22 cellular contexts compared by ENCODE assay signal in genomic region chr1:79657916-79658662, GRCh38.
A peak's percentile ranks its signal among the peaks of the same experiment; 100 is the strongest.
DNase-seq lines count a peak whose midpoint lies in the region; ATAC-seq and TF ChIP-seq lines count a peak whose summit lies in the region.
"Had no signal": no experiment of that assay in that cellular context is flagged by ENCODE, and none has a peak within 500 bp of the region (broad histone marks: within the 10 kb centered on the region; RNA-seq: fewer than 3 reads in every experiment).

No MANE protein-coding gene starts in this region.

- H3K4me1 Mint-ChIP-seq in nephron: peaks cover 14% of the 10 kb centered on the region
- no peaks in the 10 kb centered on the region for H3K4me1 Mint-ChIP-seq in activated CD4-positive, alpha-beta T cell treated with anti-CD3 and anti-CD28 coated beads, Interleukin-2, amount 10 ng/mL, durations not matched to agents 7 days and 5 days
- H3K4me1 Mint-ChIP-seq in stimulated activated memory B cell treated with anti-CD40 and anti-IgM and Interleukin-4, amounts not matched to agents 10 μg/mL and 1 μg/mL and 100 μg/mL, for 72 hours: peaks cover 9% of the 10 kb centered on the region
- H3K4me1 Mint-ChIP-seq: immature natural killer cell had no signal

- peak; percentile 10 for DNase-seq in HEK293T (ENCODE audit: extremely low spot score)
- DNase-seq in NCI-H69 (lab: John Stamatoyannopoulos, UW): peak; percentile 5
- peak; percentile 87 for DNase-seq in fibroblast of peridontal ligament (ENCODE audit: extremely low read depth)
- no peak for DNase-seq in activated CD4-positive, alpha-beta T cell treated with anti-CD3 and anti-CD28 coated beads, Interleukin-2, amount 10 ng/mL, durations not matched to agents 7 days and 5 days
- DNase-seq in putamen (ENCODE audit: low spot score): no peak
- DNase-seq: activated CD4-positive, alpha-beta memory T cell treated with anti-CD3 and anti-CD28 coated beads for 36 hours; activated T-cell treated with anti-CD3 and anti-CD28 coated beads for 4 hours; amniotic stem cell; CD8-positive, alpha-beta T cell; dorsolateral prefrontal cortex; GDM1; H7; immature natural killer cell; NCI-H1092; NCI-H2081 treated with DMSO at 0.1 percent for 48 hours; Peyer's patch; psoas muscle; small intestine had no signal

- H3K27ac Mint-ChIP-seq in nephron: peak overlapping the region; percentile 55 to 69 (median 62)
- H3K27ac Mint-ChIP-seq in activated CD4-positive, alpha-beta T cell treated with anti-CD3 and anti-CD28 coated beads, Interleukin-2, amount 10 ng/mL, durations not matched to agents 7 days and 5 days: no peak overlapping the region
- no peak overlapping the region for H3K27ac Mint-ChIP-seq in stimulated activated memory B cell treated with anti-CD40 and anti-IgM and Interleukin-4, amounts not matched to agents 10 μg/mL and 1 μg/mL and 100 μg/mL, for 72 hours
- H3K27ac Mint-ChIP-seq: activated CD4-positive, alpha-beta memory T cell treated with anti-CD3 and anti-CD28 coated beads for 36 hours; CD8-positive, alpha-beta T cell; immature natural killer cell; stimulated activated naive CD8-positive, alpha-beta T cell treated with anti-CD3 and anti-CD28 coated beads, Interleukin-15, Interleukin-2, amounts not matched to agents 100 ng/mL and 50 ng/mL, for 24 hours; T-helper 2 cell treated with Interferon-gamma antibody and Interleukin-4, amounts not matched to agents 5 μg/mL and 100 μg/mL, for 36 hours had no signal

- TF ChIP-seq CTCF in nephron (IDR thresholded peaks at IDR 0.05; ENCODE audit: unreplicated experiment in 3 of 3): no peak

- no peaks in the 10 kb centered on the region for H3K9me3 Mint-ChIP-seq in nephron
- H3K9me3 Mint-ChIP-seq in activated CD4-positive, alpha-beta T cell treated with anti-CD3 and anti-CD28 coated beads, Interleukin-2, amount 10 ng/mL, durations not matched to agents 7 days and 5 days: no peaks in the 10 kb centered on the region
- H3K9me3 Mint-ChIP-seq in stimulated activated memory B cell treated with anti-CD40 and anti-IgM and Interleukin-4, amounts not matched to agents 10 μg/mL and 1 μg/mL and 100 μg/mL, for 72 hours: no peaks in the 10 kb centered on the region
- H3K9me3 Mint-ChIP-seq: activated CD4-positive, alpha-beta memory T cell treated with anti-CD3 and anti-CD28 coated beads for 36 hours; stimulated activated naive CD8-positive, alpha-beta T cell treated with anti-CD3 and anti-CD28 coated beads, Interleukin-15, Interleukin-2, amounts not matched to agents 100 ng/mL and 50 ng/mL, for 24 hours had no signal

- CTCF ChIA-PET in HEK293T (lab: Yijun Ruan, JAX): no interaction called here
- CTCF ChIA-PET in activated CD4-positive, alpha-beta T cell treated with anti-CD3 and anti-CD28 coated beads, Interleukin-2, amount 10 ng/mL, durations not matched to agents 7 days and 5 days (lab: Charles Lee): no interaction called here

- ATAC-seq in stimulated activated memory B cell treated with anti-CD40 and anti-IgM and Interleukin-4, amounts not matched to agents 10 μg/mL and 1 μg/mL and 100 μg/mL, for 72 hours: no peak
- ATAC-seq: CD8-positive, alpha-beta T cell; psoas muscle had no signal

- POLR2A ChIA-PET in HEK293T (lab: Yijun Ruan, JAX): no interaction called here
- POLR2A ChIA-PET in activated CD4-positive, alpha-beta T cell treated with anti-CD3 and anti-CD28 coated beads, Interleukin-2, amount 10 ng/mL, durations not matched to agents 7 days and 5 days (lab: Charles Lee): no interaction called here

- H3K36me3 Mint-ChIP-seq in nephron (ENCODE audit: low read depth): no peaks in the 10 kb centered on the region
- H3K36me3 Mint-ChIP-seq in activated CD4-positive, alpha-beta T cell treated with anti-CD3 and anti-CD28 coated beads, Interleukin-2, amount 10 ng/mL, durations not matched to agents 7 days and 5 days (ENCODE audit: low read depth): no peaks in the 10 kb centered on the region
- H3K36me3 Mint-ChIP-seq in stimulated activated memory B cell treated with anti-CD40 and anti-IgM and Interleukin-4, amounts not matched to agents 10 μg/mL and 1 μg/mL and 100 μg/mL, for 72 hours: no peaks in the 10 kb centered on the region
- H3K36me3 Mint-ChIP-seq: activated CD4-positive, alpha-beta memory T cell treated with anti-CD3 and anti-CD28 coated beads for 36 hours; CD8-positive, alpha-beta T cell; immature natural killer cell had no signal

- H3K27me3 Mint-ChIP-seq in nephron (ENCODE audit: low read depth): no peaks in the 10 kb centered on the region
- H3K27me3 Mint-ChIP-seq in activated CD4-positive, alpha-beta T cell treated with anti-CD3 and anti-CD28 coated beads, Interleukin-2, amount 10 ng/mL, durations not matched to agents 7 days and 5 days: no peaks in the 10 kb centered on the region
- no peaks in the 10 kb centered on the region for H3K27me3 Mint-ChIP-seq in stimulated activated memory B cell treated with anti-CD40 and anti-IgM and Interleukin-4, amounts not matched to agents 10 μg/mL and 1 μg/mL and 100 μg/mL, for 72 hours
- H3K27me3 Mint-ChIP-seq: activated CD4-positive, alpha-beta memory T cell treated with anti-CD3 and anti-CD28 coated beads for 36 hours; stimulated activated naive CD8-positive, alpha-beta T cell treated with anti-CD3 and anti-CD28 coated beads, Interleukin-15, Interleukin-2, amounts not matched to agents 100 ng/mL and 50 ng/mL, for 24 hours had no signal

- peak overlapping the region in 1 of 3 experiments; percentile 35 for H3K4me3 Mint-ChIP-seq in nephron
- no peak overlapping the region for H3K4me3 Mint-ChIP-seq in activated CD4-positive, alpha-beta T cell treated with anti-CD3 and anti-CD28 coated beads, Interleukin-2, amount 10 ng/mL, durations not matched to agents 7 days and 5 days
- no peak overlapping the region for H3K4me3 Mint-ChIP-seq in stimulated activated memory B cell treated with anti-CD40 and anti-IgM and Interleukin-4, amounts not matched to agents 10 μg/mL and 1 μg/mL and 100 μg/mL, for 72 hours
- H3K4me3 Mint-ChIP-seq: activated CD4-positive, alpha-beta memory T cell treated with anti-CD3 and anti-CD28 coated beads for 36 hours; CD8-positive, alpha-beta T cell; immature natural killer cell; stimulated activated naive CD8-positive, alpha-beta T cell treated with anti-CD3 and anti-CD28 coated beads, Interleukin-15, Interleukin-2, amounts not matched to agents 100 ng/mL and 50 ng/mL, for 24 hours; T-helper 2 cell treated with Interferon-gamma antibody and Interleukin-4, amounts not matched to agents 5 μg/mL and 100 μg/mL, for 36 hours had no signal

TF ChIP-seq in HEK293T, 16 proteins besides CTCF, POLR2A, EP300 and RAD21:
- TF ChIP-seq FOXM1 (IDR thresholded peaks at IDR 0.05; ENCODE audit: borderline replicate concordance) (no peak), NFRKB (IDR thresholded peaks at IDR 0.05) (no peak), TARDBP (IDR thresholded peaks at IDR 0.05) (no peak), ELF4 (IDR thresholded peaks at IDR 0.05) (no peak), FOXK2 (IDR thresholded peaks at IDR 0.05) (no peak), HDGF (IDR thresholded peaks at IDR 0.05; ENCODE audit: borderline replicate concordance) (no peak), L3MBTL2 (conservative IDR thresholded peaks at IDR 0.05) (no peak), ARNT (IDR thresholded peaks at IDR 0.05) (no peak), SP1 (IDR thresholded peaks at IDR 0.05) (no peak), SUZ12 (IDR thresholded peaks at IDR 0.05) (no peak), LEF1 (IDR thresholded peaks at IDR 0.05; ENCODE audit: borderline replicate concordance) (no peak), BHLHE40 (IDR thresholded peaks at IDR 0.05; ENCODE audit: borderline replicate concordance) (no peak)
TF ChIP-seq in HEK293T: peak in this region for 0.

Comparison
In these comparisons a context has a peak if more than half of its experiments do, and no peak if none do; other contexts are left out.
1. DNase-seq: peak in HEK293T (single experiment), NCI-H69 (single experiment) and fibroblast of peridontal ligament (single experiment); none in activated CD4-positive, alpha-beta T cell treated with anti-CD3 and anti-CD28 coated beads, Interleukin-2, amount 10 ng/mL, durations not matched to agents 7 days and 5 days (single experiment) and putamen (single experiment).
2. H3K27ac Mint-ChIP-seq: peak in nephron (3 of 3); none in activated CD4-positive, alpha-beta T cell treated with anti-CD3 and anti-CD28 coated beads, Interleukin-2, amount 10 ng/mL, durations not matched to agents 7 days and 5 days (single experiment) and stimulated activated memory B cell treated with anti-CD40 and anti-IgM and Interleukin-4, amounts not matched to agents 10 μg/mL and 1 μg/mL and 100 μg/mL, for 72 hours (single experiment).